In genomic region chr19:38739440-38740251, GRCh38 we compare ENCODE assay signal across 17 cellular contexts. TPM values are rescaled to one million over a fixed set of nuclear protein-coding genes. Genes with fewer than 3 reads are reported as not detected.
DNase-seq lines count a peak whose midpoint lies in the region; ATAC-seq and TF ChIP-seq lines count a peak whose summit lies in the region.
"Had no signal": no experiment of that assay in that cellular context is flagged by ENCODE, and none has a peak within 500 bp of the region (broad histone marks: within the 10 kb centered on the region; RNA-seq: fewer than 3 reads in every experiment).

No MANE protein-coding gene starts in this region.

- peaks cover 0 to 5% (median 0%) of the 10 kb centered on the region in 11 donors for H3K9me3 Mint-ChIP-seq in naive thymus-derived CD4-positive, alpha-beta T cell
- no peaks in the 10 kb centered on the region for H3K9me3 Mint-ChIP-seq in stimulated activated naive B cell treated with anti-CD40 and anti-IgM and Interleukin-4, amounts not matched to agents 10 μg/mL and 1 μg/mL and 100 μg/mL, for 72 hours

- peak overlapping the region in 2 of 10 donors; percentile 29 to 30 for H3K4me3 Mint-ChIP-seq in naive thymus-derived CD4-positive, alpha-beta T cell
- H3K4me3 Mint-ChIP-seq in stimulated activated naive B cell treated with anti-CD40 and anti-IgM and Interleukin-4, amounts not matched to agents 10 μg/mL and 1 μg/mL and 100 μg/mL, for 72 hours: no peak overlapping the region

- no peak overlapping the region for H3K4me3 ChIP-seq in Panc1 (ENCODE audit: low read depth in 2 of 2, low read length in 2 of 2)
- no peak overlapping the region for H3K4me3 ChIP-seq in naive thymus-derived CD4-positive, alpha-beta T cell (ENCODE audit: low read length)
- H3K4me3 ChIP-seq: gastrocnemius medialis, upper lobe of left lung had no signal

- peaks cover 7 to 33% (median 20%) of the 10 kb centered on the region in 7 donors for H3K4me1 Mint-ChIP-seq in naive thymus-derived CD4-positive, alpha-beta T cell
- H3K4me1 Mint-ChIP-seq in stimulated activated naive B cell treated with anti-CD40 and anti-IgM and Interleukin-4, amounts not matched to agents 10 μg/mL and 1 μg/mL and 100 μg/mL, for 72 hours: peaks cover 18 to 30% of the 10 kb centered on the region in 2 donors

- H3K4me1 ChIP-seq in Panc1 (ENCODE audit: control insufficient read depth, insufficient read depth, low read length): peaks cover 11% of the 10 kb centered on the region
- H3K4me1 ChIP-seq in foreskin keratinocyte: peaks cover 3% of the 10 kb centered on the region
- H3K4me1 ChIP-seq in naive thymus-derived CD4-positive, alpha-beta T cell (ENCODE audit: control insufficient read depth in 2 of 2, insufficient read depth in 2 of 2, low read length in 2 of 2): peaks cover 8 to 19% of the 10 kb centered on the region in 2 donors

- ATAC-seq in Panc1 (no peak), foreskin keratinocyte (peak; percentile 41)
- no peak for ATAC-seq in naive thymus-derived CD4-positive, alpha-beta T cell
- no peak for ATAC-seq in stimulated activated naive B cell treated with anti-CD40 and anti-IgM and Interleukin-4, amounts not matched to agents 10 μg/mL and 1 μg/mL and 100 μg/mL, for 72 hours (replicated peaks)
- ATAC-seq: gastrocnemius medialis had no signal

- H3K27ac ChIP-seq in Panc1 (ENCODE audit: low read length) (0 out of 2 replicates have a peak overlapping the region, but pooled peaks have one; percentile 0), foreskin keratinocyte (peak overlapping the region; percentile 18)
- H3K27ac ChIP-seq in naive thymus-derived CD4-positive, alpha-beta T cell (ENCODE audit: low read depth, low read length): no peak overlapping the region
- H3K27ac ChIP-seq: gastrocnemius medialis, upper lobe of left lung had no signal

- peak overlapping the region in 2 of 9 donors; percentile 13 to 52 for H3K27ac Mint-ChIP-seq in naive thymus-derived CD4-positive, alpha-beta T cell
- no peak overlapping the region for H3K27ac Mint-ChIP-seq in stimulated activated naive B cell treated with anti-CD40 and anti-IgM and Interleukin-4, amounts not matched to agents 10 μg/mL and 1 μg/mL and 100 μg/mL, for 72 hours

- intact Hi-C loops in Panc1 (cut with micrococcal nuclease; ENCODE audit: unreplicated experiment): no loop called here
- intact Hi-C loops in naive thymus-derived CD4-positive, alpha-beta T cell (cut with micrococcal nuclease): loop anchor here in 1 of 2 donors (5.0 kb wide), 1 partner anchor 92 kb away; the partner anchor contains the start of gene ACTN4

- TF ChIP-seq CTCF in Panc1 (IDR thresholded peaks at IDR 0.05): no peak
- TF ChIP-seq CTCF in foreskin keratinocyte (conservative IDR thresholded peaks at IDR 0.05): no peak

- DNase-seq in stimulated activated naive CD4-positive, alpha-beta T cell treated with Interleukin-2 at 50 U/mL for 16 hours (lab: John Stamatoyannopoulos, UW): peak; percentile 35
- DNase-seq in stimulated activated naive CD4-positive, alpha-beta T cell (lab: John Stamatoyannopoulos, UW): no peak
- no peak for DNase-seq in Panc1 (ENCODE audit: low read depth, low spot score)
- no peak for DNase-seq in foreskin keratinocyte
- DNase-seq in naive thymus-derived CD4-positive, alpha-beta T cell: no peak
- DNase-seq in stimulated activated naive B cell treated with anti-CD40 and anti-IgM and Interleukin-4, amounts not matched to agents 10 μg/mL and 1 μg/mL and 100 μg/mL, for 72 hours: no peak
- DNase-seq in HUDEP-2 (lab: John Stamatoyannopoulos, UW; ENCODE audit: unreplicated experiment in 76 of 76): no peak
- no peak for DNase-seq in NCI-H187 (lab: John Stamatoyannopoulos, UW)
- DNase-seq: activated gamma-delta T cell, gastrocnemius medialis, GDM1, midbrain, NCI-H1092 treated with DMSO at 0.1 percent for 48 hours had no signal

- in situ Hi-C loops in Panc1 (cut with HindIII; ENCODE audit: low pct_unique_long_range_greater_than_20kb, low sequenced_read_pairs): no loop called here

- H3K27me3 ChIP-seq in Panc1 (ENCODE audit: control insufficient read depth, insufficient read depth, low read length): no peaks in the 10 kb centered on the region
- H3K27me3 ChIP-seq in foreskin keratinocyte: no peaks in the 10 kb centered on the region
- no peaks in the 10 kb centered on the region for H3K27me3 ChIP-seq in naive thymus-derived CD4-positive, alpha-beta T cell (ENCODE audit: control insufficient read depth in 2 of 2, insufficient read depth in 2 of 2, low read length in 2 of 2)
- H3K27me3 ChIP-seq: upper lobe of left lung had no signal

- H3K36me3 Mint-ChIP-seq in naive thymus-derived CD4-positive, alpha-beta T cell: peaks cover 0 to 3% (median 0%) of the 10 kb centered on the region in 5 donors
- peaks cover 0 to 4% of the 10 kb centered on the region in 2 donors for H3K36me3 Mint-ChIP-seq in stimulated activated naive B cell treated with anti-CD40 and anti-IgM and Interleukin-4, amounts not matched to agents 10 μg/mL and 1 μg/mL and 100 μg/mL, for 72 hours

- POLR2A ChIA-PET in Panc1 (lab: Charles Lee): interaction anchor here (0.6 to 0.7 kb wide), 3 partner anchors 111 to 205 kb away, joined by 3 to 6 read pairs (median 6); no protein-coding TSS in a partner anchor
- POLR2A ChIA-PET in naive thymus-derived CD4-positive, alpha-beta T cell (lab: Charles Lee): interaction anchor here (0.6 to 0.7 kb wide), 3 partner anchors 106 to 817 kb away, joined by 3 to 4 read pairs (median 3); no protein-coding TSS in a partner anchor

- no TSS peak for BruUV-seq in Panc1 (replicated peaks; lab: Mats Ljungman, UMichigan)

- peaks cover 0 to 10% (median 0%) of the 10 kb centered on the region in 5 donors for H3K27me3 Mint-ChIP-seq in naive thymus-derived CD4-positive, alpha-beta T cell
- H3K27me3 Mint-ChIP-seq in stimulated activated naive B cell treated with anti-CD40 and anti-IgM and Interleukin-4, amounts not matched to agents 10 μg/mL and 1 μg/mL and 100 μg/mL, for 72 hours: no peaks in the 10 kb centered on the region

- CTCF ChIA-PET in Panc1 (lab: Charles Lee): no interaction called here
- CTCF ChIA-PET in naive thymus-derived CD4-positive, alpha-beta T cell (lab: Charles Lee): no interaction called here

- H3K36me3 ChIP-seq in Panc1 (ENCODE audit: control insufficient read depth, insufficient read depth, low read length): no peaks in the 10 kb centered on the region
- H3K36me3 ChIP-seq in naive thymus-derived CD4-positive, alpha-beta T cell (ENCODE audit: control insufficient read depth in 2 of 3, insufficient read depth in 3 of 3, low read length in 3 of 3): no peaks in the 10 kb centered on the region
- H3K36me3 ChIP-seq: gastrocnemius medialis, upper lobe of left lung had no signal

- no peaks in the 10 kb centered on the region for H3K9me3 ChIP-seq in Panc1 (ENCODE audit: control insufficient read depth, insufficient read depth, low read depth, low read length)
- no peaks in the 10 kb centered on the region for H3K9me3 ChIP-seq in naive thymus-derived CD4-positive, alpha-beta T cell (ENCODE audit: control insufficient read depth in 2 of 3, low read length in 3 of 3)
- H3K9me3 ChIP-seq: gastrocnemius medialis, upper lobe of left lung had no signal

RNA-seq across cellular contexts. Expression of gene CAPN12, which starts 4.6 kb away (rescaled TPM):
- total RNA-seq in Panc1 (2021; ENCODE audit: unreplicated experiment): 58.5 TPM
- 81.4 TPM for polyA plus RNA-seq in Panc1 (2012; ENCODE audit: insufficient read length)
- 0.78 and 1.4 TPM in 2 replicates for total RNA-seq in foreskin keratinocyte
- polyA plus RNA-seq in foreskin keratinocyte: 1.6 and 2.5 TPM in 2 replicates
- total RNA-seq in naive thymus-derived CD4-positive, alpha-beta T cell: 1 to 10 TPM; 2.5 to 5.1 (median 2.7) TPM
- polyA plus RNA-seq in naive thymus-derived CD4-positive, alpha-beta T cell: under 1 TPM in 1 of 2 donors, not detected in 1; 0.84 TPM

RNA-seq across cellular contexts. Expression of gene LGALS7, which starts 33.7 kb away (rescaled TPM):
- total RNA-seq in Panc1 (2021; ENCODE audit: unreplicated experiment): not detected
- polyA plus RNA-seq in Panc1 (2012; ENCODE audit: insufficient read length): not detected
- total RNA-seq in foreskin keratinocyte: 6.6 and 11.2 TPM in 2 replicates
- polyA plus RNA-seq in foreskin keratinocyte: 13.7 and 24.2 TPM in 2 replicates
- total RNA-seq in naive thymus-derived CD4-positive, alpha-beta T cell: not detected
- polyA plus RNA-seq in naive thymus-derived CD4-positive, alpha-beta T cell: not detected
- total RNA-seq: gastrocnemius medialis, HT1080, OCI-LY7, upper lobe of left lung had no signal
- polyA plus RNA-seq: BJ had no signal

RNA-seq across cellular contexts. Expression of gene LGALS7B, which starts 49.4 kb away (rescaled TPM):
- total RNA-seq in Panc1 (2021; ENCODE audit: unreplicated experiment) (3.6 TPM), foreskin keratinocyte (407 and 889 TPM in 2 replicates)
- 8.1 TPM for polyA plus RNA-seq in Panc1 (2012; ENCODE audit: insufficient read length)
- polyA plus RNA-seq in foreskin keratinocyte: 687 and 1,622 TPM in 2 replicates
- total RNA-seq in naive thymus-derived CD4-positive, alpha-beta T cell: not detected
- polyA plus RNA-seq in naive thymus-derived CD4-positive, alpha-beta T cell: not detected
- total RNA-seq: gastrocnemius medialis, HT1080, OCI-LY7 had no signal
- polyA plus RNA-seq: BJ had no signal

Comparison
In these comparisons a context has a peak if more than half of its experiments do, and no peak if none do; other contexts are left out.
1. RNA of gene LGALS7B, which starts 49.4 kb away (total RNA-seq): 407 to 889 TPM in foreskin keratinocyte; 3.6 TPM in Panc1 (single experiment) and not detected in naive thymus-derived CD4-positive, alpha-beta T cell; every median in the first group is over 10 times any median in the second.